ENCODE assay signal across 8 cellular contexts in the genomic region with DNA sequence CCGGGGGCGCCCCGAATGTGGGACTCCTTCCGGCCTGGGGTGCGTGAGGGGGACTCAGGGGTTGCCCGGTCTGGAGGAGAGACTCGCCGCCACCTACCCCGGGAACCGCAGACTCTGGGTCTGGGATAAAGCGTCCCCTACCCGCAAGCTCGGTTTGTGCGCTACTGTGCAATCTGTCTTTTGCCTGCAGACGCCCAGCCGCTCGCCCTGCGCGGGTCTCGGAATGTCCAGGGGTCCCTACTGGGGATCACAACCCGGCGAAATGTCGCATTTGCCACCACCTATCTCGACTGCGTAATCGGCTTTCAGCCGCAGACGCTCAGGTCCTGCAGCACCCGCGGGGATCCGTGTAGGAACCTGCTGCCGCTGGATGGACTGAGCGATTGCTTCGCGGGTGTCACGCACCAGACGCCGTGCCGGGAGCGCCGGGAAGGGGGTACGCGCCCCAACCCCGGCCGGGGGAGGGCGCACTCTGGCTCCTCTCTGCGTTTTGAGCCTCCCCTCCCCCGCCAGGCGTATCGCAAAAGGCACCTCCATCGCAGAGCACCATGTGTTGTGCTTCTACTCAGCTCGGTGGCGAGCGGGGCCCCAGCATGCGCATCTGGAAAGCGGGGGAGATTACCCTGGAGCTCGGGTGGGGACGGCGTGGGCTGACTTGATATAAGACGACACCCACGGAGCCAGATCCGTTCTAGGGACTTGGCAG. TPM values are rescaled to one million over a fixed set of nuclear protein-coding genes. Genes with fewer than 3 reads are reported as not detected.
DNase-seq lines count a peak whose midpoint lies in the region; ATAC-seq lines count a peak whose summit lies in the region.

No MANE protein-coding gene starts in this region.

- peaks cover 26% of the 10 kb centered on the region for H3K79me1 ChIP-seq in mesenchymal stem cell (replicated peaks; ENCODE audit: low read length, poor library complexity, severe bottlenecking)

- POLR2A ChIA-PET in activated CD4-positive, alpha-beta memory T cell treated with anti-CD3 and anti-CD28 coated beads for 36 hours (lab: Charles Lee) = interaction anchor here (1.0 to 1.4 kb wide), 6 partner anchors 29 to 257 kb away, joined by 3 to 10 read pairs (median 4); no protein-coding TSS in a partner anchor

- H3K4me1 ChIP-seq in ectodermal cell (ENCODE audit: control insufficient read depth, insufficient read depth, low read length) (peaks cover 15% of the 10 kb centered on the region), mesenchymal stem cell (ENCODE audit: control insufficient read depth, insufficient read depth, low read depth, low read length) (peaks cover 29% of the 10 kb centered on the region)

- H3K9ac ChIP-seq in mesenchymal stem cell (ENCODE audit: low read length) = peak overlapping the region; percentile 89

- WGBS in ectodermal cell, 2 experiments = 5 to 6% methylated on average over 62 of the region's 62 CpGs
- 3% methylated on average over 62 of the region's 62 CpGs for WGBS in mesenchymal stem cell

- peak overlapping the region; percentile 100 for H3K4me2 ChIP-seq in mesenchymal stem cell (ENCODE audit: low read length, poor library complexity, severe bottlenecking)

- peaks cover 47% of the 10 kb centered on the region for H3K4me1 Mint-ChIP-seq in activated CD4-positive, alpha-beta memory T cell treated with anti-CD3 and anti-CD28 coated beads for 36 hours (ENCODE audit: low read depth)

- H4K91ac ChIP-seq in mesenchymal stem cell (ENCODE audit: low read length) = peak overlapping the region; percentile 89

- peak overlapping the region in 1 of 2 experiments; percentile 80 for H2BK12ac ChIP-seq in mesenchymal stem cell (ENCODE audit: low read length in 2 of 2)

- H3K36me3 Mint-ChIP-seq in activated CD4-positive, alpha-beta memory T cell treated with anti-CD3 and anti-CD28 coated beads for 36 hours = peaks cover 21% of the 10 kb centered on the region

- H2BK120ac ChIP-seq in mesenchymal stem cell (ENCODE audit: low read depth, low read length) = peak overlapping the region; percentile 64

- H3K36me3 ChIP-seq in ectodermal cell (ENCODE audit: control insufficient read depth, insufficient read depth, low read length) = no peaks in the 10 kb centered on the region
- H3K36me3 ChIP-seq in mesenchymal stem cell (ENCODE audit: control insufficient read depth in 1 of 2, insufficient read depth in 2 of 2, low read depth in 1 of 2, low read length in 2 of 2) = peaks cover under 1 to 3% of the 10 kb centered on the region in 2 experiments

- peak overlapping the region in 1 of 2 experiments; percentile 84 for H3K23ac ChIP-seq in mesenchymal stem cell (ENCODE audit: low read length in 2 of 2)

- H3K27ac ChIP-seq in ectodermal cell (ENCODE audit: insufficient read depth, low read depth, low read length, poor library complexity, severe bottlenecking) (no peak overlapping the region), mesenchymal stem cell (ENCODE audit: low read length, poor library complexity, severe bottlenecking) (no peak overlapping the region)

- no peaks in the 10 kb centered on the region for H3K27me3 Mint-ChIP-seq in activated CD4-positive, alpha-beta memory T cell treated with anti-CD3 and anti-CD28 coated beads for 36 hours

- H3K14ac ChIP-seq in mesenchymal stem cell (ENCODE audit: low read length in 2 of 2) = peak overlapping the region in 1 of 2 experiments; percentile 94

- H3K4ac ChIP-seq in mesenchymal stem cell (ENCODE audit: low read depth in 1 of 2, low read length in 2 of 2) = peak overlapping the region; percentile 81 to 90

- peak; percentile 36 for ATAC-seq in HG02571 (IDR thresholded peaks at IDR 0.05; ENCODE audit: unreplicated experiment)

- peak overlapping the region; percentile 91 for H3K27ac Mint-ChIP-seq in activated CD4-positive, alpha-beta memory T cell treated with anti-CD3 and anti-CD28 coated beads for 36 hours

- peak overlapping the region; percentile 94 for H3K18ac ChIP-seq in mesenchymal stem cell (ENCODE audit: low read depth in 1 of 2, low read length in 2 of 2)

- H3K4me3 ChIP-seq in ectodermal cell (ENCODE audit: insufficient read depth, low read depth, low read length) (peak overlapping the region; percentile 85), mesenchymal stem cell (ENCODE audit: insufficient read depth in 1 of 2, low read depth in 1 of 2, low read length in 2 of 2) (peak overlapping the region; percentile 61 to 83)

- peaks cover 26% of the 10 kb centered on the region for H3K27me3 ChIP-seq in ectodermal cell (ENCODE audit: control insufficient read depth, insufficient read depth, low read length, poor library complexity, severe bottlenecking)
- no peaks in the 10 kb centered on the region for H3K27me3 ChIP-seq in mesenchymal stem cell (ENCODE audit: control insufficient read depth in 1 of 2, insufficient read depth in 1 of 2, low read length in 2 of 2)

- H2AFZ ChIP-seq in mesenchymal stem cell (ENCODE audit: low read depth, low read length) = peak overlapping the region; percentile 80

- peak; percentile 45 for DNase-seq in GF-D8 (lab: John Stamatoyannopoulos, UW)
- DNase-seq in NCI-H2227 (lab: John Stamatoyannopoulos, UW; ENCODE audit: unreplicated experiment) = peak; percentile 71
- peak; percentile 88 for DNase-seq in activated CD4-positive, alpha-beta memory T cell treated with anti-CD3 and anti-CD28 coated beads for 36 hours
- DNase-seq in mesenchymal stem cell = peak; percentile 74
- DNase-seq in stimulated activated CD8-positive, alpha-beta memory T cell treated with anti-CD3 and anti-CD28 coated beads, Interleukin-12 subunit alpha, Interleukin-12 subunit beta, amount 100 ng/mL, for 4 hours (ENCODE audit: low read depth) = peak; percentile 55
- DNase-seq in T1000 (lab: John Stamatoyannopoulos, UW) = no peak

- H3K9me3 ChIP-seq in ectodermal cell (ENCODE audit: control insufficient read depth, low read length) = no peaks in the 10 kb centered on the region
- no peaks in the 10 kb centered on the region for H3K9me3 ChIP-seq in mesenchymal stem cell (ENCODE audit: control insufficient read depth, low read length)

- H2BK5ac ChIP-seq in mesenchymal stem cell (ENCODE audit: low read depth, low read length, poor library complexity, severe bottlenecking) = no peak overlapping the region

- no peaks in the 10 kb centered on the region for H3K9me3 Mint-ChIP-seq in activated CD4-positive, alpha-beta memory T cell treated with anti-CD3 and anti-CD28 coated beads for 36 hours

- H4K8ac ChIP-seq in mesenchymal stem cell (ENCODE audit: low read length) = peak overlapping the region; percentile 98

- CTCF ChIA-PET in activated CD4-positive, alpha-beta memory T cell treated with anti-CD3 and anti-CD28 coated beads for 36 hours (lab: Charles Lee) = interaction anchor here (0.6 to 1.7 kb wide), 8 partner anchors 9 to 139 kb away, joined by 3 to 7 read pairs (median 3); a partner anchor contains a TSS

- H2BK15ac ChIP-seq in mesenchymal stem cell (ENCODE audit: low read depth, poor library complexity, severe bottlenecking) = peak overlapping the region; percentile 40

- intact Hi-C loops in activated CD4-positive, alpha-beta memory T cell treated with anti-CD3 and anti-CD28 coated beads for 36 hours (cut with micrococcal nuclease) = loop anchor here (1.0 to 5.0 kb wide), 6 partner anchors 32 to 402 kb away; a partner anchor contains a TSS

- H3K4me3 Mint-ChIP-seq in activated CD4-positive, alpha-beta memory T cell treated with anti-CD3 and anti-CD28 coated beads for 36 hours = peak overlapping the region; percentile 90

- peak overlapping the region; percentile 50 for H2AK5ac ChIP-seq in mesenchymal stem cell (ENCODE audit: low read length, severe bottlenecking)

RNA-seq across cellular contexts. Expression of a gene that starts 0.8 kb away (rescaled TPM):
- total RNA-seq in activated CD4-positive, alpha-beta memory T cell treated with anti-CD3 and anti-CD28 coated beads for 36 hours = 10 to 100 TPM; 61.1 to 62.8 TPM
- polyA plus RNA-seq in ectodermal cell (2013, experiment 1 of 4) = 106 TPM
- 104 TPM for polyA plus RNA-seq in ectodermal cell (2013, experiment 2 of 4)
- 80.6 TPM for polyA plus RNA-seq in ectodermal cell (2013, experiment 3 of 4)
- 99.2 TPM for polyA plus RNA-seq in ectodermal cell (2013, experiment 4 of 4)
- 111 TPM for polyA plus RNA-seq in mesenchymal stem cell (2013, experiment 1 of 2)
- 115 TPM for polyA plus RNA-seq in mesenchymal stem cell (2013, experiment 2 of 2)

RNA-seq across cellular contexts. Expression of a gene that starts 31.9 kb away (rescaled TPM):
- total RNA-seq in activated CD4-positive, alpha-beta memory T cell treated with anti-CD3 and anti-CD28 coated beads for 36 hours = 10 to 100 TPM; 51.2 to 53.0 TPM
- 43.5 TPM for polyA plus RNA-seq in ectodermal cell (2013, experiment 1 of 4)
- polyA plus RNA-seq in ectodermal cell (2013, experiment 2 of 4) = 42.2 TPM
- polyA plus RNA-seq in ectodermal cell (2013, experiment 3 of 4) = 35.8 TPM
- 38.9 TPM for polyA plus RNA-seq in ectodermal cell (2013, experiment 4 of 4)
- polyA plus RNA-seq in mesenchymal stem cell (2013, experiment 1 of 2) = 25.8 TPM
- 22.7 TPM for polyA plus RNA-seq in mesenchymal stem cell (2013, experiment 2 of 2)

RNA-seq across cellular contexts. Expression of a gene that starts 32.0 kb away (rescaled TPM):
- total RNA-seq in activated CD4-positive, alpha-beta memory T cell treated with anti-CD3 and anti-CD28 coated beads for 36 hours = 10 to 100 TPM; 37.0 to 40.0 TPM
- polyA plus RNA-seq in ectodermal cell (2013, experiment 1 of 4) = 55.7 TPM
- 51.9 TPM for polyA plus RNA-seq in ectodermal cell (2013, experiment 2 of 4)
- polyA plus RNA-seq in ectodermal cell (2013, experiment 3 of 4) = 62.7 TPM
- 63.4 TPM for polyA plus RNA-seq in ectodermal cell (2013, experiment 4 of 4)
- 44.6 TPM for polyA plus RNA-seq in mesenchymal stem cell (2013, experiment 1 of 2)
- polyA plus RNA-seq in mesenchymal stem cell (2013, experiment 2 of 2) = 43.2 TPM

RNA-seq across cellular contexts. Expression of a gene that starts 56.3 kb away (rescaled TPM):
- total RNA-seq in activated CD4-positive, alpha-beta memory T cell treated with anti-CD3 and anti-CD28 coated beads for 36 hours = not detected
- polyA plus RNA-seq in ectodermal cell (2013, experiment 1 of 4) = not detected
- polyA plus RNA-seq in ectodermal cell (2013, experiment 2 of 4) = not detected
- polyA plus RNA-seq in ectodermal cell (2013, experiment 3 of 4) = not detected
- polyA plus RNA-seq in ectodermal cell (2013, experiment 4 of 4) = not detected
- not detected for polyA plus RNA-seq in mesenchymal stem cell (2013, experiment 1 of 2)
- not detected for polyA plus RNA-seq in mesenchymal stem cell (2013, experiment 2 of 2)

RNA-seq across cellular contexts. Expression of a gene that starts 57.7 kb away (rescaled TPM):
- not detected for total RNA-seq in activated CD4-positive, alpha-beta memory T cell treated with anti-CD3 and anti-CD28 coated beads for 36 hours
- polyA plus RNA-seq in ectodermal cell (2013, experiment 1 of 4) = not detected
- polyA plus RNA-seq in ectodermal cell (2013, experiment 2 of 4) = not detected
- not detected for polyA plus RNA-seq in ectodermal cell (2013, experiment 3 of 4)
- polyA plus RNA-seq in ectodermal cell (2013, experiment 4 of 4) = not detected
- 0.18 TPM for polyA plus RNA-seq in mesenchymal stem cell (2013, experiment 1 of 2)
- 0.11 TPM for polyA plus RNA-seq in mesenchymal stem cell (2013, experiment 2 of 2)
